10 cellular contexts compared by ENCODE assay signal in genomic region chr10:124918906-124919305, GRCh38. TPM values are rescaled to one million over a fixed set of nuclear protein-coding genes. Genes with fewer than 3 reads are reported as not detected.
DNase-seq lines count a peak whose midpoint lies in the region; ATAC-seq and TF ChIP-seq lines count a peak whose summit lies in the region.
"Had no signal": no experiment of that assay in that cellular context is flagged by ENCODE, and none has a peak within 500 bp of the region (broad histone marks: within the 10 kb centered on the region; RNA-seq: fewer than 3 reads in every experiment).

No MANE protein-coding gene starts in this region.

- H3K36me3 Mint-ChIP-seq in T-helper 1 cell treated with Interleukin-12 subunit alpha and Interleukin-12 subunit beta and Interleukin-4 antibody, amounts not matched to agents 30 μg/mL and 1 μg/mL, for 36 hours (ENCODE audit: low read depth): no peaks in the 10 kb centered on the region
- H3K36me3 Mint-ChIP-seq in activated T-helper 1 cell treated with anti-CD3 and anti-CD28 coated beads, Interleukin-12 subunit alpha, Interleukin-12 subunit beta, Interleukin-2, Interleukin-4 antibody, amounts not matched to agents 30 ng/mL and 10 ng/mL and 1 ng/mL, durations not matched to agents 14 hours and 24 hours and 36 hours (ENCODE audit: low read depth): peaks cover 2% of the 10 kb centered on the region

- no peak overlapping the region for H3K27ac ChIP-seq in right cardiac atrium (ENCODE audit: low read length)
- peak overlapping the region in 4 of 5 donors; percentile 98 to 99 (median 98) for H3K27ac ChIP-seq in stomach

- 72% methylated on average over 3 of the region's 3 CpGs for WGBS in right cardiac atrium
- WGBS in stomach, 5 donors: 76 to 88% (median 85%) methylated on average over 3 of the region's 3 CpGs

- H3K9me3 Mint-ChIP-seq in T-helper 1 cell treated with Interleukin-12 subunit alpha and Interleukin-12 subunit beta and Interleukin-4 antibody, amounts not matched to agents 30 μg/mL and 1 μg/mL, for 36 hours: no peaks in the 10 kb centered on the region
- H3K9me3 Mint-ChIP-seq in activated T-helper 1 cell treated with anti-CD3 and anti-CD28 coated beads, Interleukin-12 subunit alpha, Interleukin-12 subunit beta, Interleukin-2, Interleukin-4 antibody, amounts not matched to agents 30 ng/mL and 10 ng/mL and 1 ng/mL, durations not matched to agents 14 hours and 24 hours and 36 hours: no peaks in the 10 kb centered on the region

- ATAC-seq in right cardiac atrium: no peak

- H3K4me1 ChIP-seq in right cardiac atrium (ENCODE audit: control insufficient read depth, insufficient read depth, low read length): peaks cover under 1% of the 10 kb centered on the region
- peaks cover 18 to 51% (median 39%) of the 10 kb centered on the region in 4 donors for H3K4me1 ChIP-seq in stomach

- intact Hi-C loops in activated T-helper 1 cell treated with anti-CD3 and anti-CD28 coated beads, Interleukin-12 subunit alpha, Interleukin-12 subunit beta, Interleukin-2, Interleukin-4 antibody, amounts not matched to agents 30 ng/mL and 10 ng/mL and 1 ng/mL, durations not matched to agents 14 hours and 24 hours and 36 hours (cut with micrococcal nuclease): loop anchor here (5.0 to 10.0 kb wide), 4 partner anchors 43 to 906 kb away; partner anchors contain the start of genes BCCIP, FAM53B and UROS
- intact Hi-C loops in right cardiac atrium (cut with DNase I) (loop anchor here in 1 of 4 donors (10.0 kb wide), 1 partner anchor 56 kb away; no protein-coding TSS in a partner anchor), stomach (cut with DNase I; ENCODE audit: low total_unique reads) (no loop called here)

- no peak overlapping the region for H3K27ac Mint-ChIP-seq in T-helper 1 cell treated with Interleukin-12 subunit alpha and Interleukin-12 subunit beta and Interleukin-4 antibody, amounts not matched to agents 30 μg/mL and 1 μg/mL, for 36 hours
- no peak overlapping the region for H3K27ac Mint-ChIP-seq in activated T-helper 1 cell treated with anti-CD3 and anti-CD28 coated beads, Interleukin-12 subunit alpha, Interleukin-12 subunit beta, Interleukin-2, Interleukin-4 antibody, amounts not matched to agents 30 ng/mL and 10 ng/mL and 1 ng/mL, durations not matched to agents 14 hours and 24 hours and 36 hours

- no peaks in the 10 kb centered on the region for H3K27me3 Mint-ChIP-seq in T-helper 1 cell treated with Interleukin-12 subunit alpha and Interleukin-12 subunit beta and Interleukin-4 antibody, amounts not matched to agents 30 μg/mL and 1 μg/mL, for 36 hours (ENCODE audit: low read depth)
- H3K27me3 Mint-ChIP-seq in activated T-helper 1 cell treated with anti-CD3 and anti-CD28 coated beads, Interleukin-12 subunit alpha, Interleukin-12 subunit beta, Interleukin-2, Interleukin-4 antibody, amounts not matched to agents 30 ng/mL and 10 ng/mL and 1 ng/mL, durations not matched to agents 14 hours and 24 hours and 36 hours (ENCODE audit: insufficient read depth): no peaks in the 10 kb centered on the region

- no peak for DNase-seq in T-helper 1 cell
- DNase-seq in activated T-helper 1 cell treated with anti-CD3 and anti-CD28 coated beads, Interleukin-12 subunit alpha, Interleukin-12 subunit beta, Interleukin-2, Interleukin-4 antibody, amounts not matched to agents 30 ng/mL and 10 ng/mL and 1 ng/mL, durations not matched to agents 14 hours and 24 hours and 36 hours (ENCODE audit: low spot score): no peak
- DNase-seq in right cardiac atrium: no peak
- DNase-seq in stomach: no peak
- DNase-seq in amygdala (lab: John Stamatoyannopoulos, UW): no peak
- no peak for DNase-seq in NCI-H774 (lab: John Stamatoyannopoulos, UW)
- no peak for DNase-seq in KG1 (lab: John Stamatoyannopoulos, UW)
- DNase-seq: 8988T; activated effector memory CD4-positive, alpha-beta T cell treated with Interleukin-2 at 50 U/mL for 16 hours had no signal

- no peak for TF ChIP-seq CTCF in stomach (IDR thresholded peaks at IDR 0.05)

- H3K4me3 Mint-ChIP-seq in T-helper 1 cell treated with Interleukin-12 subunit alpha and Interleukin-12 subunit beta and Interleukin-4 antibody, amounts not matched to agents 30 μg/mL and 1 μg/mL, for 36 hours: peak overlapping the region; percentile 91
- peak overlapping the region; percentile 91 for H3K4me3 Mint-ChIP-seq in activated T-helper 1 cell treated with anti-CD3 and anti-CD28 coated beads, Interleukin-12 subunit alpha, Interleukin-12 subunit beta, Interleukin-2, Interleukin-4 antibody, amounts not matched to agents 30 ng/mL and 10 ng/mL and 1 ng/mL, durations not matched to agents 14 hours and 24 hours and 36 hours

- no peak for TF ChIP-seq EP300 in stomach (IDR thresholded peaks at IDR 0.05)

- H3K27me3 ChIP-seq in right cardiac atrium (ENCODE audit: control insufficient read depth, insufficient read depth) (no peaks in the 10 kb centered on the region), stomach (no peaks in the 10 kb centered on the region)

- H3K4me3 ChIP-seq in right cardiac atrium (ENCODE audit: low read length) (peak overlapping the region; percentile 86), stomach (peak overlapping the region in 3 of 4 donors; percentile 76 to 92 (median 83))

- no peak for TF ChIP-seq POLR2A in stomach (IDR thresholded peaks at IDR 0.05)

- H3K4me1 Mint-ChIP-seq in T-helper 1 cell treated with Interleukin-12 subunit alpha and Interleukin-12 subunit beta and Interleukin-4 antibody, amounts not matched to agents 30 μg/mL and 1 μg/mL, for 36 hours (ENCODE audit: low read depth): peaks cover 25% of the 10 kb centered on the region
- peaks cover 37% of the 10 kb centered on the region for H3K4me1 Mint-ChIP-seq in activated T-helper 1 cell treated with anti-CD3 and anti-CD28 coated beads, Interleukin-12 subunit alpha, Interleukin-12 subunit beta, Interleukin-2, Interleukin-4 antibody, amounts not matched to agents 30 ng/mL and 10 ng/mL and 1 ng/mL, durations not matched to agents 14 hours and 24 hours and 36 hours (ENCODE audit: low read depth)

- H3K9me3 ChIP-seq in right cardiac atrium (ENCODE audit: control insufficient read depth, low read length) (no peaks in the 10 kb centered on the region), stomach (no peaks in the 10 kb centered on the region)

- peaks cover 0 to 10% (median 8%) of the 10 kb centered on the region in 4 donors for H3K36me3 ChIP-seq in stomach

RNA-seq across cellular contexts. Expression of gene ZRANB1, which starts 23.0 kb away (rescaled TPM):
- total RNA-seq in activated T-helper 1 cell treated with anti-CD3 and anti-CD28 coated beads, Interleukin-12 subunit alpha, Interleukin-12 subunit beta, Interleukin-2, Interleukin-4 antibody, amounts not matched to agents 30 ng/mL and 10 ng/mL and 1 ng/mL, durations not matched to agents 14 hours and 24 hours and 36 hours: 15.8 and 16.0 TPM in 2 replicates
- total RNA-seq in right cardiac atrium (10 to 100 TPM; 25.3 to 32.2 (median 29.0) TPM), stomach (10 to 100 TPM in 4 of 5 donors, 1 to 10 TPM in 1; 9.3 to 63.7 (median 11.6) TPM)
- polyA plus RNA-seq in right cardiac atrium (14.4 TPM), stomach (10 to 100 TPM in 1 of 3 donors, 1 to 10 TPM in 2; 7.0 to 15.0 (median 9.1) TPM)
